ENCODE assay signal across 25 cellular contexts in the genomic region with DNA sequence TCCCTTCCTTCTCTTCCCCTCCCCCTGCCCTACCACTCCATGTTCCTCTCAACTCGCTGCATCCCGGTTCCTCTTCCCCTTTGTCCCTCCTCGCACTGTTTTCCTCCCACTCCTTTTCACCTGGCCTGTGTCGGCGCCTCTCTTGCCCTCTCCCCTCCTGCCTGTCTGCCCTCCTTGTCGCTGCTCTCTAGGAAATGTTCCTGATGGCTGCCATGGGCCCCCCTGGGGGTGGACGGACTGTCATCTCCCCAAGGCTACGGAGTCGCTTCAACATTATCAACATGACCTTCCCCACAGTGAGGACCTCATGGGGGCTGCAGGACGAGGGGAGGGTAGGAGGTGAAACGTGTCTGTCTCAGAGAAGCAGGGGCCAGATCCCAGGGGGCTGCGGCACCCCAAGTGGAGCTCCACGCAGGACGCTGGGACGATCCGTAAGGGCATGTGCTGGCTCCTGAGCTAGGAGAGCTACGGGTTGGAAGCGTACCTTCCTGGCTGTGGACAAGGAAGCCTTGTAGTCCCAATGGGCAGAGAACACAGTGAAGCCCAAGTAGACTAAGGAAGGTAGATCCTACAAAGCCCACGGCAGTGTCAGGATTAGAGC.
"Had no signal": no experiment of that assay in that cellular context is flagged by ENCODE, and none has a peak within 500 bp of the region (broad histone marks: within the 10 kb centered on the region; RNA-seq: fewer than 3 reads in every experiment).

No MANE protein-coding gene starts in this region.

- H3K9me3 ChIP-seq: body of pancreas, mucosa of descending colon, thoracic aorta, vagina had no signal

- H3K4me1 Mint-ChIP-seq: activated B cell treated with CpG ODN at 0.5 μM for 24 hours; activated CD4-positive, alpha-beta T cell treated with anti-CD3 and anti-CD28 coated beads for 36 hours had no signal

- H3K4me3 Mint-ChIP-seq: activated B cell treated with CpG ODN at 0.5 μM for 24 hours; activated CD4-positive, alpha-beta T cell treated with anti-CD3 and anti-CD28 coated beads for 36 hours; activated T-cell treated with anti-CD3 and anti-CD28 coated beads, Interleukin-2, amount 50 U/mL, for 4 hours; nephron progenitor cell; type B pancreatic cell had no signal

- H3K36me3 ChIP-seq: thoracic aorta, vagina had no signal

- H3K27ac ChIP-seq: body of pancreas, hepatocyte, thoracic aorta, vagina had no signal

- DNase-seq: activated B cell treated with CpG ODN at 0.5 μM for 24 hours; activated CD4-positive, alpha-beta T cell treated with anti-CD3 and anti-CD28 coated beads for 36 hours; activated CD4-positive, alpha-beta T cell treated with anti-CD3 and anti-CD28 coated beads, Interleukin-2, amount 50 U/mL, for 48 hours; activated CD8-positive, alpha-beta memory T cell treated with anti-CD3 and anti-CD28 coated beads, Interleukin-2, amount 50 U/mL, for 48 hours; activated naive CD4-positive, alpha-beta T cell treated with Interleukin-2 at 50 U/mL for 16 hours; activated T-cell treated with anti-CD3 and anti-CD28 coated beads, Interleukin-2, amount 50 U/mL, for 4 hours; amygdala; body of pancreas; dermis blood vessel endothelial cell; effector CD8-positive, alpha-beta T cell; foreskin melanocyte; glutamatergic neuron; islet precursor cell; left cardiac atrium; mesenchymal stem cell; mucosa of descending colon; nephron progenitor cell; stimulated activated CD4-positive, alpha-beta T cell treated with anti-CD3 and anti-CD28 coated beads, Interleukin-4, amount 100 ng/mL, for 24 hours; stimulated activated naive CD4-positive, alpha-beta T cell treated with Interleukin-2 at 50 U/mL for 16 hours; T-helper 9 cell had no signal

- ATAC-seq: activated CD4-positive, alpha-beta T cell treated with anti-CD3 and anti-CD28 coated beads for 36 hours; activated T-cell treated with anti-CD3 and anti-CD28 coated beads, Interleukin-2, amount 50 U/mL, for 4 hours; body of pancreas; esophagus mucosa; left cardiac atrium; mucosa of descending colon had no signal

- H3K36me3 Mint-ChIP-seq: type B pancreatic cell had no signal

- H3K27ac Mint-ChIP-seq: activated B cell treated with CpG ODN at 0.5 μM for 24 hours; activated CD4-positive, alpha-beta T cell treated with anti-CD3 and anti-CD28 coated beads for 36 hours; nephron progenitor cell; type B pancreatic cell had no signal

- H3K27me3 Mint-ChIP-seq: activated CD4-positive, alpha-beta T cell treated with anti-CD3 and anti-CD28 coated beads for 36 hours had no signal

- H3K9me3 Mint-ChIP-seq: activated B cell treated with CpG ODN at 0.5 μM for 24 hours; activated T-cell treated with anti-CD3 and anti-CD28 coated beads, Interleukin-2, amount 50 U/mL, for 4 hours; nephron progenitor cell; type B pancreatic cell had no signal

- H3K4me3 ChIP-seq: body of pancreas, hepatocyte, mucosa of descending colon, thoracic aorta, vagina had no signal

- H3K4me1 ChIP-seq: body of pancreas, vagina had no signal
